1 cellular context compared by ENCODE assay signal in genomic region chrX:47078129-47079043, GRCh38.
TF ChIP-seq lines count a peak whose summit lies in the region.

Gene RGN (plus strand): TSS chrX:47078443. CDS start chrX:47081145, 2,702 bp downstream.

TF ChIP-seq in IMR-90, 13 proteins besides CTCF, POLR2A, EP300 and RAD21:
- TF ChIP-seq CHD1 (IDR thresholded peaks at IDR 0.05; ENCODE audit: low read depth, low read length) (no peak), USF2 (IDR thresholded peaks at IDR 0.05; ENCODE audit: low read depth, low read length) (no peak), ELK1 (IDR thresholded peaks at IDR 0.05; ENCODE audit: borderline replicate concordance, low read depth, low read length) (no peak), NFE2L2 (IDR thresholded peaks at IDR 0.05; ENCODE audit: low read depth, low read length) (no peak), RCOR1 (IDR thresholded peaks at IDR 0.05; ENCODE audit: insufficient replicate concordance, low read length) (no peak), MXI1 (IDR thresholded peaks at IDR 0.05; ENCODE audit: borderline replicate concordance, low read depth, low read length) (no peak), MAZ (IDR thresholded peaks at IDR 0.05; ENCODE audit: borderline replicate concordance, low read depth, low read length) (no peak), FOS (IDR thresholded peaks at IDR 0.05; ENCODE audit: low read depth, low read length) (no peak), MAFK (IDR thresholded peaks at IDR 0.05; ENCODE audit: low read depth, low read length) (no peak), RFX5 (IDR thresholded peaks at IDR 0.05; ENCODE audit: low read depth, low read length) (no peak), BHLHE40 (IDR thresholded peaks at IDR 0.05; ENCODE audit: low read depth, low read length) (no peak), SMC3 (IDR thresholded peaks at IDR 0.05; ENCODE audit: low read depth, low read length) (no peak), CEBPB (IDR thresholded peaks at IDR 0.05; ENCODE audit: low read depth, low read length) (no peak)
